In genomic region chr6:108403260-108403659, GRCh38 we compare ENCODE assay signal across 28 cellular contexts.
"Had no signal": no experiment of that assay in that cellular context is flagged by ENCODE, and none has a peak within 500 bp of the region (broad histone marks: within the 10 kb centered on the region; RNA-seq: fewer than 3 reads in every experiment).

No MANE protein-coding gene starts in this region.

- H3K4me3 ChIP-seq: ascending aorta, breast epithelium, cardiac muscle cell, coronary artery, dorsolateral prefrontal cortex, esophagus muscularis mucosa, gastroesophageal sphincter had no signal

- H3K27me3 ChIP-seq: ascending aorta, breast epithelium, cardiac muscle cell, dorsolateral prefrontal cortex, esophagus muscularis mucosa, gastroesophageal sphincter had no signal

- ATAC-seq: activated CD4-positive, alpha-beta T cell treated with anti-CD3 and anti-CD28 coated beads for 36 hours; activated naive CD4-positive, alpha-beta T cell treated with anti-CD3 and anti-CD28 coated beads, Interleukin-2, amount 50 U/mL, for 72 hours; activated T-cell treated with anti-CD3 and anti-CD28 coated beads, Interleukin-2, amount 50 U/mL, for 72 hours; gastroesophageal sphincter had no signal

- H3K36me3 ChIP-seq: ascending aorta, breast epithelium, cardiac muscle cell, esophagus muscularis mucosa, gastroesophageal sphincter had no signal

- DNase-seq: activated CD4-positive, alpha-beta memory T cell treated with anti-CD3 and anti-CD28 coated beads for 36 hours; activated CD4-positive, alpha-beta T cell treated with anti-CD3 and anti-CD28 coated beads for 36 hours; activated CD4-positive, alpha-beta T cell treated with anti-CD3 and anti-CD28 coated beads, Interleukin-2, amount 10 ng/mL, durations not matched to agents 24 days and 14 days; activated CD4-positive, CD25-positive, alpha-beta regulatory T cell; activated CD4-positive, CD25-positive, alpha-beta regulatory T cell treated with anti-CD3 and anti-CD28 coated beads, Interleukin-2, amount 50 U/mL, for 72 hours; activated CD8-positive, alpha-beta memory T cell treated with anti-CD3 and anti-CD28 coated beads, Interleukin-2, amount 50 U/mL, for 48 hours; activated gamma-delta T cell; activated naive CD4-positive, alpha-beta T cell; activated naive CD4-positive, alpha-beta T cell treated with anti-CD3 and anti-CD28 coated beads, Interleukin-2, amount 10 ng/mL, durations not matched to agents 7 days and 5 days; activated naive CD8-positive, alpha-beta T cell treated with anti-CD3 and anti-CD28 coated beads, Interleukin-2, amount 10 ng/mL, durations not matched to agents 7 days and 5 days; activated T-cell treated with anti-CD3 and anti-CD28 coated beads for 4 hours; activated T-cell treated with anti-CD3 and anti-CD28 coated beads, Interleukin-2, amount 50 U/mL, for 24 hours; activated T-cell treated with anti-CD3 and anti-CD28 coated beads, Interleukin-2, amount 50 U/mL, for 72 hours; central memory CD4-positive, alpha-beta T cell; cerebellar nuclear complex; dorsolateral prefrontal cortex; effector memory CD4-positive, alpha-beta T cell; endodermal cell; erythroblast; foreskin melanocyte; T-helper 2 cell had no signal

- H3K4me1 ChIP-seq: ascending aorta, breast epithelium, gastroesophageal sphincter had no signal

- H3K9me3 ChIP-seq: ascending aorta, breast epithelium, esophagus muscularis mucosa, gastroesophageal sphincter had no signal

- H3K27ac ChIP-seq: ascending aorta, breast epithelium, cardiac muscle cell, coronary artery, esophagus muscularis mucosa, gastroesophageal sphincter had no signal
